7 cellular contexts compared by ENCODE assay signal in genomic region chr6:12012231-12012565, GRCh38. TPM values are rescaled to one million over a fixed set of nuclear protein-coding genes. Genes with fewer than 3 reads are reported as not detected.
A peak's percentile ranks its signal among the peaks of the same experiment; 100 is the strongest.
DNase-seq lines count a peak whose midpoint lies in the region; ATAC-seq, FAIRE-seq and TF ChIP-seq lines count a peak whose summit lies in the region.

TSS of gene HIVEP1 (plus strand) at chr6:12012312. CDS start at chr6:12015629, 3,317 bp downstream.

- H3K36me3 Mint-ChIP-seq in activated naive CD8-positive, alpha-beta T cell treated with anti-CD3 and anti-CD28 coated beads, Interleukin-2, amount 50 U/mL, for 24 hours (ENCODE audit: low read depth): peaks cover 37% of the 10 kb centered on the region

- H3K4me3 ChIP-seq in Karpas-422 (ENCODE audit: low read length) (peak within 1 kb of the TSS; percentile 92), psoas muscle (peak within 1 kb of the TSS; percentile 88)

- H3K36me3 ChIP-seq in Karpas-422 (ENCODE audit: insufficient read depth, low read length) (peaks cover 31% of the 10 kb centered on the region), psoas muscle (ENCODE audit: insufficient read depth in 1 of 2, low read depth in 1 of 2) (peaks cover 3 to 19% of the 10 kb centered on the region in 2 donors)

- peak within 1 kb of the TSS; percentile 94 for H3K4me2 ChIP-seq in Karpas-422 (ENCODE audit: low read depth, low read length, poor library complexity, severe bottlenecking)

- no peaks in the 10 kb centered on the region for H3K27me3 ChIP-seq in Karpas-422 (ENCODE audit: low read length)
- no peaks in the 10 kb centered on the region for H3K27me3 ChIP-seq in psoas muscle (ENCODE audit: insufficient read depth in 3 of 3, low read length in 2 of 3)

- H3K27ac ChIP-seq in Karpas-422 (ENCODE audit: low read length) (peak within 1 kb of the TSS; percentile 37), psoas muscle (peak within 1 kb of the TSS; percentile 96)

- intact Hi-C loops in left ventricle myocardium superior (cut with micrococcal nuclease) (no loop called here), psoas muscle (cut with DNase I) (loop anchor here in 1 of 2 donors (10.0 kb wide), 1 partner anchor 307 kb away; no protein-coding TSS in a partner anchor)

- peaks cover 6% of the 10 kb centered on the region for H3K9me3 Mint-ChIP-seq in activated naive CD8-positive, alpha-beta T cell treated with anti-CD3 and anti-CD28 coated beads, Interleukin-2, amount 50 U/mL, for 24 hours

- no peak for FAIRE-seq in GM19239 (lab: Jason Lieb, UNC)

- H3K9me3 ChIP-seq in Karpas-422 (ENCODE audit: low read length) (no peaks in the 10 kb centered on the region), psoas muscle (no peaks in the 10 kb centered on the region)

- no peak for ATAC-seq in activated naive CD8-positive, alpha-beta T cell treated with anti-CD3 and anti-CD28 coated beads, Interleukin-2, amount 50 U/mL, for 24 hours
- ATAC-seq in left ventricle myocardium superior (no peak), psoas muscle (no peak)

- no peaks in the 10 kb centered on the region for H3K27me3 Mint-ChIP-seq in activated naive CD8-positive, alpha-beta T cell treated with anti-CD3 and anti-CD28 coated beads, Interleukin-2, amount 50 U/mL, for 24 hours

- H3K27ac Mint-ChIP-seq in activated naive CD8-positive, alpha-beta T cell treated with anti-CD3 and anti-CD28 coated beads, Interleukin-2, amount 50 U/mL, for 24 hours: peak within 1 kb of the TSS; percentile 96

- 0 to 3% (median 1%) methylated on average over 11 to 45 of the region's 46 CpGs for WGBS in psoas muscle, 3 donors

- H3K79me2 ChIP-seq in Karpas-422 (ENCODE audit: low read length): peaks cover 43% of the 10 kb centered on the region

- DNase-seq in GM19239 (ENCODE audit: insufficient read length, low spot score) (peak; percentile 4), Karpas-422 (no peak), left ventricle myocardium superior (no peak), psoas muscle (peak; percentile 38 to 71), GM19240 (ENCODE audit: insufficient read length, low spot score) (no peak)
- DNase-seq in activated naive CD8-positive, alpha-beta T cell treated with anti-CD3 and anti-CD28 coated beads, Interleukin-2, amount 50 U/mL, for 24 hours: peak; percentile 40
- DNase-seq in activated effector memory CD4-positive, alpha-beta T cell treated with Interleukin-2 at 50 U/mL for 16 hours: no peak

- H3K4me1 ChIP-seq in Karpas-422 (ENCODE audit: low read length) (peaks cover 33% of the 10 kb centered on the region), psoas muscle (peaks cover 27% of the 10 kb centered on the region)

- H3K4me1 Mint-ChIP-seq in activated naive CD8-positive, alpha-beta T cell treated with anti-CD3 and anti-CD28 coated beads, Interleukin-2, amount 50 U/mL, for 24 hours: peaks cover 66% of the 10 kb centered on the region

- peak within 1 kb of the TSS; percentile 98 for H3K4me3 Mint-ChIP-seq in activated naive CD8-positive, alpha-beta T cell treated with anti-CD3 and anti-CD28 coated beads, Interleukin-2, amount 50 U/mL, for 24 hours

- H2AFZ ChIP-seq in Karpas-422 (ENCODE audit: low read length): peak within 1 kb of the TSS; percentile 63; the same call in 1 of the 2 replicates

- H3K9ac ChIP-seq in Karpas-422 (ENCODE audit: low read length): peak within 1 kb of the TSS; percentile 87

- no peaks in the 10 kb centered on the region for H4K20me1 ChIP-seq in Karpas-422 (ENCODE audit: insufficient read depth, low read depth, low read length)

- TF ChIP-seq CTCF in psoas muscle (IDR thresholded peaks at IDR 0.05): no peak

- no peaks in the 10 kb centered on the region for H3K9me2 ChIP-seq in Karpas-422 (replicated peaks; ENCODE audit: insufficient read depth, low read length)

RNA-seq across cellular contexts. Expression of gene HIVEP1, which starts in this region (rescaled TPM):
- 23.4 and 40.8 TPM in 2 replicates for total RNA-seq in Karpas-422 (2014; rRNA removed; shearing (Covaris generic); ENCODE audit: low replicate concordance)
- total RNA-seq in left ventricle myocardium superior: 13.4 TPM
- total RNA-seq in psoas muscle: 10 to 100 TPM in 2 of 4 donors, 1 to 10 TPM in 2; 6.7 to 13.1 (median 9.0) TPM
- polyA plus RNA-seq in psoas muscle: 1 to 10 TPM; 4.0 to 6.3 (median 4.7) TPM

Comparison
In these comparisons a context has a peak if more than half of its experiments do, and no peak if none do; other contexts are left out.
1. DNase-seq: peak in GM19239 (single experiment), activated naive CD8-positive, alpha-beta T cell treated with anti-CD3 and anti-CD28 coated beads, Interleukin-2, amount 50 U/mL, for 24 hours (single experiment) and psoas muscle (2 of 2); none in Karpas-422 (single experiment), left ventricle myocardium superior (single experiment), GM19240 (single experiment) and activated effector memory CD4-positive, alpha-beta T cell treated with Interleukin-2 at 50 U/mL for 16 hours (single experiment).